8 cellular contexts compared by ENCODE assay signal in the genomic region with DNA sequence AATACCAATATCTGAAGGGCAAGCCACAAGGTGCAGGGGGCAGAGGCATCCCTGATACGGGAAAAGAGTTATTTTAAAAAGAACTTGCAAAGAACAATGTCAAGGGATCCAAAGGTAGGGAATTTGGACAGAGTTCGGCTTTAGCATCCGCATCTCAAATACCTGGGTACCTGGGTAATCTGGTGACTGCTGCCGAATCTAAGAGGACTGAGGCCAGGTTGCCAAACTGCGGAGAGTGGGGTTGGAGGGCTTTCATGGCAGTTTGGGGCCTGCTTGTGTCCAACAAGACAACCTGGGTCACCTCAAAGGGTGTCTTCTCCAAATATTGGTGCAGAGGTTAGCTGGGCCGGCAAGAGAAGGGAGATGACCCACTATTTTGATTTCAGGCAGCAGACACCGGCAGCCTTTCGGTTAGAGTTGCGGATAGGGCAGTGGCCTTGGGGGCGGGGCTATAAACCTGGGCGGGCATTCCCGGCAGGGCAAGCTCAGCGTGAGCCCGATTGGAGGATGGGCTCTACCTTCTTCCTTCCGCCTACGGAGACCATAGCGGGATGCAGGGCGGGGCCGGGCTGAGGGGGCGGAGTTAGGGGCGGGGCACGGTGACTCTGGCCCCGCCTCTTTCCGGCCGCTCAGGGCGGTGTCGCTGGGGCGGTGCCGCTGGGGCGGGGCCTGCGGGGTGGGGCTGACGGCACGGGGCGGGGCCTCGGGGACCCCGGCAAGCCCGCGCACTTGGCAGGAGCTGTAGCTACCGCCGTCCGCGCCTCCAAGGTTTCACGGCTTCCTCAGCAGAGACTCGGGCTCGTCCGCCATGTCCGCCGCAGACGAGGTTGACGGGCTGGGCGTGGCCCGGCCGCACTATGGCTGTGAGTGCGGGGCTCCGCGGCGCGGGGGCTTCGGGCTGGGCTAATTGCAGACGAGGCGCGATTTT. TPM values are rescaled to one million over a fixed set of nuclear protein-coding genes. Genes with fewer than 3 reads are reported as not detected.
DNase-seq lines count a peak whose midpoint lies in the region; FAIRE-seq and TF ChIP-seq lines count a peak whose summit lies in the region.

A gene with protein sequence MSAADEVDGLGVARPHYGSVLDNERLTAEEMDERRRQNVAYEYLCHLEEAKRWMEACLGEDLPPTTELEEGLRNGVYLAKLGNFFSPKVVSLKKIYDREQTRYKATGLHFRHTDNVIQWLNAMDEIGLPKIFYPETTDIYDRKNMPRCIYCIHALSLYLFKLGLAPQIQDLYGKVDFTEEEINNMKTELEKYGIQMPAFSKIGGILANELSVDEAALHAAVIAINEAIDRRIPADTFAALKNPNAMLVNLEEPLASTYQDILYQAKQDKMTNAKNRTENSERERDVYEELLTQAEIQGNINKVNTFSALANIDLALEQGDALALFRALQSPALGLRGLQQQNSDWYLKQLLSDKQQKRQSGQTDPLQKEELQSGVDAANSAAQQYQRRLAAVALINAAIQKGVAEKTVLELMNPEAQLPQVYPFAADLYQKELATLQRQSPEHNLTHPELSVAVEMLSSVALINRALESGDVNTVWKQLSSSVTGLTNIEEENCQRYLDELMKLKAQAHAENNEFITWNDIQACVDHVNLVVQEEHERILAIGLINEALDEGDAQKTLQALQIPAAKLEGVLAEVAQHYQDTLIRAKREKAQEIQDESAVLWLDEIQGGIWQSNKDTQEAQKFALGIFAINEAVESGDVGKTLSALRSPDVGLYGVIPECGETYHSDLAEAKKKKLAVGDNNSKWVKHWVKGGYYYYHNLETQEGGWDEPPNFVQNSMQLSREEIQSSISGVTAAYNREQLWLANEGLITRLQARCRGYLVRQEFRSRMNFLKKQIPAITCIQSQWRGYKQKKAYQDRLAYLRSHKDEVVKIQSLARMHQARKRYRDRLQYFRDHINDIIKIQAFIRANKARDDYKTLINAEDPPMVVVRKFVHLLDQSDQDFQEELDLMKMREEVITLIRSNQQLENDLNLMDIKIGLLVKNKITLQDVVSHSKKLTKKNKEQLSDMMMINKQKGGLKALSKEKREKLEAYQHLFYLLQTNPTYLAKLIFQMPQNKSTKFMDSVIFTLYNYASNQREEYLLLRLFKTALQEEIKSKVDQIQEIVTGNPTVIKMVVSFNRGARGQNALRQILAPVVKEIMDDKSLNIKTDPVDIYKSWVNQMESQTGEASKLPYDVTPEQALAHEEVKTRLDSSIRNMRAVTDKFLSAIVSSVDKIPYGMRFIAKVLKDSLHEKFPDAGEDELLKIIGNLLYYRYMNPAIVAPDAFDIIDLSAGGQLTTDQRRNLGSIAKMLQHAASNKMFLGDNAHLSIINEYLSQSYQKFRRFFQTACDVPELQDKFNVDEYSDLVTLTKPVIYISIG (N-terminal part only) (plus strand): TSS at position 709 of the 928 bp plus-strand sequence. CDS start 100 bp downstream, at position 809.

- FAIRE-seq in H1 (lab: Jason Lieb, UNC) = no peak

- H4K8ac ChIP-seq in H1 (ENCODE audit: extremely low read depth, insufficient read depth, low read length) (peak within 1 kb of the TSS; percentile 94; the same call in 1 of the 2 replicates), mesendoderm (ENCODE audit: low read depth, low read length) (peak within 1 kb of the TSS; percentile 97)

- H2BK20ac ChIP-seq in H1 (ENCODE audit: low read length) = peak within 1 kb of the TSS; percentile 6; the same call in 1 of the 2 replicates

- CTCF ChIA-PET in H1 (lab: Charles Lee; ENCODE audit: partially characterized antibody) = interaction anchor here (0.6 to 2.0 kb wide), 4 partner anchors 12 to 90 kb away, joined by 3 to 8 read pairs (median 4); no protein-coding TSS in a partner anchor

- TF ChIP-seq CTCF in GM20000 (IDR thresholded peaks at IDR 0.05; ENCODE audit: extremely low read depth, missing control alignments) (no peak), H1 (IDR thresholded peaks at IDR 0.05; ENCODE audit: control extremely low read depth in 1 of 3, insufficient read depth in 1 of 3, low read depth in 1 of 3, low read length in 3 of 3) (no peak; a peak in 1 of 4 replicates)

- peak within 1 kb of the TSS; percentile 43 for H2BK12ac ChIP-seq in H1 (ENCODE audit: low read depth, low read length)

- H3K36me3 ChIP-seq in H1 (ENCODE audit: control insufficient read depth in 2 of 4, insufficient read depth in 4 of 4, low read length in 3 of 4) (peaks cover 0 to 6% (median 0%) of the 10 kb centered on the region in 4 experiments; a peak in 1 of 8 replicates), mesendoderm (ENCODE audit: control insufficient read depth, insufficient read depth, low read length) (no peaks in the 10 kb centered on the region)

- H3K9me3 ChIP-seq in H1 (ENCODE audit: insufficient read depth in 2 of 2, low read depth in 1 of 2, low read length in 1 of 2) = no peaks in the 10 kb centered on the region

- H3K4me2 ChIP-seq in H1 (ENCODE audit: insufficient read depth in 1 of 2, low read depth in 2 of 2, low read length in 2 of 2) (peak within 1 kb of the TSS; percentile 87 to 90), mesendoderm (ENCODE audit: low read length) (peak within 1 kb of the TSS; percentile 76)

- H4K5ac ChIP-seq in H1 (ENCODE audit: insufficient read length, low read depth, low read length) (peak within 1 kb of the TSS; percentile 48), mesendoderm (ENCODE audit: low read length) (no peak within 1 kb of the TSS)

- H3K9ac ChIP-seq in H1 (replicated peaks in 1 of 4; ENCODE audit: extremely low read depth in 1 of 4, low read depth in 3 of 4, low read length in 3 of 4) (peak within 1 kb of the TSS; percentile 55 to 84 (median 66); a peak in 6 of 7 replicates), mesendoderm (ENCODE audit: low read length) (peak within 1 kb of the TSS; percentile 98)

- H3K23ac ChIP-seq in H1 (ENCODE audit: insufficient read length) = no peak within 1 kb of the TSS
- H3K23ac ChIP-seq in mesendoderm (ENCODE audit: low read length) = peak within 1 kb of the TSS; percentile 94

- H2AK5ac ChIP-seq in H1 (ENCODE audit: low read depth, low read length) (no peak within 1 kb of the TSS), mesendoderm (ENCODE audit: low read length) (no peak within 1 kb of the TSS)

- POLR2A ChIA-PET in H1 (lab: Charles Lee; ENCODE audit: partially characterized antibody) = interaction anchor here (0.7 to 2.4 kb wide), 11 partner anchors 9 to 36 kb away, joined by 3 to 15 read pairs (median 6); a partner anchor contains a TSS

- peak within 1 kb of the TSS; percentile 3 for H3K56ac ChIP-seq in H1 (replicated peaks; ENCODE audit: insufficient read length, low read depth, low read length)
- peak within 1 kb of the TSS; percentile 96 for H3K56ac ChIP-seq in mesendoderm (ENCODE audit: low read length)

- H3K4me3 ChIP-seq in H1 (ENCODE audit: extremely low read depth in 1 of 4, insufficient read depth in 2 of 4, low read depth in 3 of 4, low read length in 4 of 4) = peak within 1 kb of the TSS; percentile 55 to 88 (median 84)
- H3K4me3 ChIP-seq in mesendoderm (ENCODE audit: low read length) = peak within 1 kb of the TSS; percentile 97

- H3K4ac ChIP-seq in H1 (replicated peaks; ENCODE audit: insufficient read length, low read depth, low read length) = no peak within 1 kb of the TSS
- peak within 1 kb of the TSS; percentile 99 for H3K4ac ChIP-seq in mesendoderm (ENCODE audit: low read depth, low read length)

- H3K27ac ChIP-seq in H1 (ENCODE audit: low read depth, low read length) (peak within 1 kb of the TSS; percentile 62; the same call in 1 of the 2 replicates), mesendoderm (ENCODE audit: low read depth, low read length) (peak within 1 kb of the TSS; percentile 92)

- H3K4me1 ChIP-seq in H1 (replicated peaks in 1 of 4; ENCODE audit: control insufficient read depth in 3 of 4, insufficient read depth in 4 of 4, low read length in 3 of 4) (peaks cover 5 to 17% (median 11%) of the 10 kb centered on the region in 4 experiments), mesendoderm (ENCODE audit: control insufficient read depth, low read depth, low read length) (peaks cover 10% of the 10 kb centered on the region)

- H2BK15ac ChIP-seq in H1 (ENCODE audit: low read length) (peak within 1 kb of the TSS; percentile 88; the same call in 1 of the 2 replicates), mesendoderm (replicated peaks; ENCODE audit: low read depth) (peak within 1 kb of the TSS; percentile 39)

- no peak within 1 kb of the TSS for H4K91ac ChIP-seq in H1 (replicated peaks; ENCODE audit: insufficient read length, low read length)

- TF ChIP-seq RAD21 in H1 (IDR thresholded peaks at IDR 0.05 in 1 of 2, conservative IDR thresholded peaks at IDR 0.05 in 1 of 2; ENCODE audit: low read depth in 2 of 2, low read length in 2 of 2) = peak; percentile 2 to 7; a peak in 2 of 4 replicates

- H4K20me1 ChIP-seq in H1 (replicated peaks in 1 of 2; ENCODE audit: control insufficient read depth in 1 of 2, insufficient read depth in 2 of 2, low read length in 2 of 2) = no peaks in the 10 kb centered on the region

- no peak within 1 kb of the TSS for H3K14ac ChIP-seq in H1 (ENCODE audit: insufficient read length)

- no peaks in the 10 kb centered on the region for H3K27me3 ChIP-seq in H1 (replicated peaks in 1 of 4; ENCODE audit: control insufficient read depth in 3 of 4, extremely low read depth in 1 of 4, insufficient read depth in 3 of 4, low read length in 3 of 4)
- H3K27me3 ChIP-seq in mesendoderm (ENCODE audit: insufficient read depth, low read length, poor library complexity) = no peaks in the 10 kb centered on the region

- H3K18ac ChIP-seq in H1 (ENCODE audit: extremely low read depth, low read length) (peak within 1 kb of the TSS; percentile 81), mesendoderm (ENCODE audit: low read length) (peak within 1 kb of the TSS; percentile 100)

- TF ChIP-seq POLR2A in H1 (IDR thresholded peaks at IDR 0.05; ENCODE audit: control extremely low read depth in 1 of 2, low read depth in 2 of 2, low read length in 2 of 2) = peak; percentile 65 to 73

- DNase-seq in CMK (ENCODE audit: low read depth) (peak; percentile 97), GM20000 (ENCODE audit: low spot score) (peak; percentile 97), HT-29 (ENCODE audit: low spot score) (peak; percentile 98), NOMO-1 (lab: John Stamatoyannopoulos, UW; ENCODE audit: unreplicated experiment in 2 of 2) (peak; percentile 94 to 95), H1 (ENCODE audit: low read depth in 1 of 2, low spot score in 2 of 2) (peak; percentile 88 to 97), mesendoderm (peak; percentile 98)
- DNase-seq in activated CD8-positive, alpha-beta memory T cell treated with anti-CD3 and anti-CD28 coated beads for 4 hours (ENCODE audit: low read depth in 2 of 2) = peak; percentile 87 to 94
- DNase-seq in stimulated activated CD8-positive, alpha-beta memory T cell treated with anti-CD3 and anti-CD28 coated beads, Interleukin-15, amount 100 ng/mL, for 1 hour (ENCODE audit: low read depth) = peak; percentile 89

- H3K79me2 ChIP-seq in H1 (ENCODE audit: control insufficient read depth in 1 of 2, insufficient read depth in 2 of 2, low read length in 2 of 2) (peaks cover 5 to 39% of the 10 kb centered on the region in 2 experiments; a peak in 3 of 4 replicates), mesendoderm (ENCODE audit: control insufficient read depth, insufficient read depth, low read length) (peaks cover 30% of the 10 kb centered on the region)

- 0 out of 3 replicates have a peak, but pooled peaks of 1 of the 2 experiments have one; percentile 56 for TF ChIP-seq EP300 in H1 (IDR thresholded peaks at IDR 0.05; ENCODE audit: borderline replicate concordance in 1 of 2, low read depth in 2 of 2, low read length in 2 of 2)

- H2BK120ac ChIP-seq in H1 (replicated peaks; ENCODE audit: low read depth, low read length) (no peak within 1 kb of the TSS), mesendoderm (ENCODE audit: low read depth, low read length) (peak within 1 kb of the TSS; percentile 95)

- H2AFZ ChIP-seq in H1 (ENCODE audit: low read length) = peak within 1 kb of the TSS; percentile 97

- 20% methylated on average over 19 of the region's 62 CpGs; no CpG with 5 or more reads in 1 of the 2 experiments for WGBS in H1 (ENCODE audit: extremely low coverage in 1 of 2, insufficient coverage in 1 of 2, insufficient read length in 1 of 2, insufficient replicate concordance in 2 of 2, low coverage in 1 of 2, low lambda C conversion rate in 2 of 2, missing lambda C conversion rate in 1 of 2), 2 experiments
- WGBS in mesendoderm (ENCODE audit: extremely low coverage, insufficient coverage, low lambda C conversion rate) = no CpG with 5 or more reads among the region's 62 CpGs

- H3K23me2 ChIP-seq in H1 (ENCODE audit: low read depth, low read length) = peaks cover 2% of the 10 kb centered on the region; the same call in 1 of the 2 replicates

- H3K79me1 ChIP-seq in H1 (ENCODE audit: low read depth, low read length) (no peaks in the 10 kb centered on the region), mesendoderm (ENCODE audit: low read length) (peaks cover 5% of the 10 kb centered on the region)

- H2BK5ac ChIP-seq in H1 (ENCODE audit: low read depth, low read length) (peak within 1 kb of the TSS; percentile 82), mesendoderm (ENCODE audit: low read length) (no peak within 1 kb of the TSS)

RNA-seq across cellular contexts. Expression of the gene that starts here (rescaled TPM):
- total RNA-seq in HT-29 (2014; rRNA removed; shearing (Covaris generic)) = 100 and 111 TPM in 2 replicates
- total RNA-seq in H1 (2021; fragmentation: NEBNext Ultra II Directional; extraction: Animal tissue kit (Norgen Biotek cat#: 25700)) = 133 and 138 TPM in 2 replicates
- 34.8 and 56.0 TPM in 2 replicates for polyA plus RNA-seq in H1 (2011; rRNA removed)
- polyA plus RNA-seq in H1 (2011; cell fraction: cytosol; rRNA removed) = 42.1 TPM
- polyA plus RNA-seq in H1 (2011; cell fraction: nucleus; rRNA removed) = 187 TPM
- polyA plus RNA-seq in H1 (2012, experiment 1 of 2) = 71.3 to 118 TPM (median 79.1 TPM) in 4 replicates
- polyA plus RNA-seq in H1 (2012, experiment 2 of 2) = 4.1 TPM
- 301 TPM for polyA plus RNA-seq in H1 (2013, experiment 1 of 2)
- 289 TPM for polyA plus RNA-seq in H1 (2013, experiment 2 of 2)
- polyA minus RNA-seq in H1 (2011; rRNA and poly(A)+ RNA removed) = 158 and 190 TPM in 2 replicates
- 60.2 TPM for polyA minus RNA-seq in H1 (2011; cell fraction: cytosol; rRNA and poly(A)+ RNA removed)
- 350 TPM for polyA minus RNA-seq in H1 (2011; cell fraction: nucleus; rRNA and poly(A)+ RNA removed)
- polyA plus RNA-seq in mesendoderm (2013, experiment 1 of 2) = 126 TPM
- 136 TPM for polyA plus RNA-seq in mesendoderm (2013, experiment 2 of 2)

Comparison
In these comparisons a context has a peak if more than half of its experiments do, and no peak if none do; other contexts are left out.
1. Peak in every context shown above with its lines: DNase-seq, H3K4me3 ChIP-seq and H3K27ac ChIP-seq.